Comparison of ENCODE assay signal across 24 cellular contexts in genomic region chr1:80722611-80723010, GRCh38.
"Had no signal": no experiment of that assay in that cellular context is flagged by ENCODE, and none has a peak within 500 bp of the region (broad histone marks: within the 10 kb centered on the region; RNA-seq: fewer than 3 reads in every experiment).

No MANE protein-coding gene starts in this region.

- DNase-seq: islet precursor cell; kidney glomerular epithelial cell; left colon; left lung; mesendoderm; naive B cell; natural killer cell; nephron progenitor cell; ovary; small intestine; spleen; stimulated activated CD4-positive, alpha-beta T cell treated with anti-CD3 and anti-CD28 coated beads, Interleukin-4, amount 100 ng/mL, for 24 hours; stimulated activated naive CD4-positive, alpha-beta T cell; tibial artery; trophoblast cell; uterus had no signal

- ATAC-seq: left colon; left lung; natural killer cell; sciatic nerve; stimulated activated effector memory CD8-positive, alpha-beta T cell treated with anti-CD3 and anti-CD28 coated beads, Interleukin-12 subunit alpha, Interleukin-12 subunit beta, amount 100 ng/mL, for 72 hours had no signal

- H3K9me3 ChIP-seq: ovary, right atrium auricular region, suprapubic skin, thoracic aorta, tibial artery, uterus had no signal

- H3K36me3 ChIP-seq: left lung, neural progenitor cell, ovary, right atrium auricular region, spleen, suprapubic skin, thoracic aorta, tibial artery, uterus had no signal

- H3K27ac ChIP-seq: hepatocyte, left lung, neural progenitor cell, ovary, right atrium auricular region, spleen, suprapubic skin, thoracic aorta, tibial artery, uterus had no signal

- H3K4me3 ChIP-seq: hepatocyte, left lung, lung, neural progenitor cell, ovary, right atrium auricular region, spleen, suprapubic skin, thoracic aorta, tibial artery, uterus had no signal

- H3K27me3 ChIP-seq: hepatocyte, left lung, neural progenitor cell, ovary, right atrium auricular region, spleen, suprapubic skin, tibial artery, uterus had no signal

- H3K4me1 ChIP-seq: left lung, neural progenitor cell, right atrium auricular region, spleen, suprapubic skin, tibial artery, uterus had no signal
